ENCODE assay signal across 30 cellular contexts in genomic region chr4:4787421-4787820, GRCh38.
DNase-seq lines count a peak whose midpoint lies in the region; ATAC-seq and TF ChIP-seq lines count a peak whose summit lies in the region.
"Had no signal": no experiment of that assay in that cellular context is flagged by ENCODE, and none has a peak within 500 bp of the region (broad histone marks: within the 10 kb centered on the region; RNA-seq: fewer than 3 reads in every experiment).

No MANE protein-coding gene starts in this region.

- no peaks in the 10 kb centered on the region for H3K27me3 ChIP-seq in vagina
- H3K27me3 ChIP-seq: gastrocnemius medialis, transverse colon had no signal

- H3K27ac ChIP-seq in OCI-LY7 (ENCODE audit: low read depth, low read length, poor library complexity, severe bottlenecking): no peak overlapping the region
- H3K27ac ChIP-seq in vagina: no peak overlapping the region
- H3K27ac ChIP-seq: gastrocnemius medialis, transverse colon had no signal

- CTCF ChIA-PET in OCI-LY7 (lab: Charles Lee; ENCODE audit: unreplicated experiment): no interaction called here

- no peaks in the 10 kb centered on the region for H4K20me1 ChIP-seq in OCI-LY7 (ENCODE audit: insufficient read depth, low read length)

- H3K9me3 ChIP-seq in OCI-LY7 (ENCODE audit: low read length) (peaks cover 16% of the 10 kb centered on the region), vagina (no peaks in the 10 kb centered on the region)

- BruUV-seq in OCI-LY7 (replicated peaks; lab: Mats Ljungman, UMichigan): no TSS peak

- H3K4me3 ChIP-seq in OCI-LY7 (ENCODE audit: low read depth, low read length, poor library complexity, severe bottlenecking) (no peak overlapping the region), vagina (no peak overlapping the region)
- H3K4me3 ChIP-seq: gastrocnemius medialis, transverse colon had no signal

- no peak for TF ChIP-seq CTCF in OCI-LY7 (conservative IDR thresholded peaks at IDR 0.05; ENCODE audit: low read length)
- TF ChIP-seq CTCF in vagina (IDR thresholded peaks at IDR 0.05): no peak

- DNase-seq in CMK (ENCODE audit: low read depth) (peak; percentile 75), Kasumi-1 (lab: John Stamatoyannopoulos, UW) (peak; percentile 79 to 85), OCI-LY7 (ENCODE audit: low spot score) (peak; percentile 16), NCI-H524 (lab: John Stamatoyannopoulos, UW) (no peak), vagina (ENCODE audit: extremely low spot score in 2 of 2) (no peak), AG08395 (ENCODE audit: low spot score) (no peak)
- DNase-seq: activated B cell treated with CpG ODN at 0.5 μM for 24 hours; activated CD4-positive, alpha-beta T cell treated with anti-CD3 and anti-CD28 coated beads, Interleukin-2, amount 10 ng/mL, durations not matched to agents 7 days and 5 days; activated gamma-delta T cell treated with Interleukin-2 at 50 U/mL for 16 hours; activated naive CD8-positive, alpha-beta T cell treated with anti-CD3 and anti-CD28 coated beads, Interleukin-2, amount 10 ng/mL, durations not matched to agents 7 days and 5 days; activated T-cell treated with anti-CD3 and anti-CD28 coated beads, Interleukin-2, amount 50 U/mL, for 24 hours; aorta; CD8-positive, alpha-beta memory T cell; DMS 273 treated with DMSO at 0.1 percent for 48 hours; gastrocnemius medialis; hypothalamus; IMR-90; NCI-H1417 treated with DMSO at 0.1 percent for 48 hours; NCI-H2107; NCI-H774; occipital lobe; stimulated activated CD4-positive, alpha-beta T cell treated with anti-CD3 and anti-CD28 coated beads, Interleukin-4, amount 100 ng/mL, for 4 hours; transverse colon had no signal

- peaks cover 15% of the 10 kb centered on the region for H3K9me3 Mint-ChIP-seq in activated T-helper 17 cell treated with anti-CD3 and anti-CD28 coated beads, Interleukin-2, amount 50 U/mL, for 72 hours

- H3K36me3 Mint-ChIP-seq in activated T-helper 17 cell treated with anti-CD3 and anti-CD28 coated beads, Interleukin-2, amount 50 U/mL, for 72 hours (ENCODE audit: low read depth): no peaks in the 10 kb centered on the region

- H3K4me2 ChIP-seq in OCI-LY7 (ENCODE audit: low read length): no peak overlapping the region

- POLR2A ChIA-PET in OCI-LY7 (lab: Charles Lee): no interaction called here

- no peaks in the 10 kb centered on the region for H3K4me1 Mint-ChIP-seq in activated T-helper 17 cell treated with anti-CD3 and anti-CD28 coated beads, Interleukin-2, amount 50 U/mL, for 72 hours
- H3K4me1 Mint-ChIP-seq: activated CD4-positive, alpha-beta T cell treated with anti-CD3 and anti-CD28 coated beads, Interleukin-2, amount 10 ng/mL, durations not matched to agents 7 days and 5 days; activated naive CD8-positive, alpha-beta T cell treated with anti-CD3 and anti-CD28 coated beads, Interleukin-2, amount 10 ng/mL, durations not matched to agents 7 days and 5 days; CD8-positive, alpha-beta memory T cell had no signal

- no peaks in the 10 kb centered on the region for H3K9me2 ChIP-seq in OCI-LY7 (ENCODE audit: insufficient read depth, low read length)

- no peaks in the 10 kb centered on the region for H3K79me2 ChIP-seq in OCI-LY7 (ENCODE audit: insufficient read depth, low read depth, low read length)

- TF ChIP-seq POLR2A in vagina (IDR thresholded peaks at IDR 0.05): no peak

- peaks cover 2% of the 10 kb centered on the region for H3K27me3 Mint-ChIP-seq in activated T-helper 17 cell treated with anti-CD3 and anti-CD28 coated beads, Interleukin-2, amount 50 U/mL, for 72 hours
- H3K27me3 Mint-ChIP-seq: activated CD4-positive, alpha-beta T cell treated with anti-CD3 and anti-CD28 coated beads, Interleukin-2, amount 10 ng/mL, durations not matched to agents 7 days and 5 days; activated T-cell treated with anti-CD3 and anti-CD28 coated beads, Interleukin-2, amount 50 U/mL, for 24 hours; B cell had no signal

- peak; percentile 23 for ATAC-seq in activated T-helper 17 cell treated with anti-CD3 and anti-CD28 coated beads, Interleukin-2, amount 50 U/mL, for 72 hours (replicated peaks)
- no peak for ATAC-seq in GM18520 (IDR thresholded peaks at IDR 0.05; ENCODE audit: unreplicated experiment)
- ATAC-seq: gastrocnemius medialis; HCT116; natural killer cell treated with Interleukin-12 subunit alpha and Interleukin-12 subunit beta and Interleukin-15 and Interleukin-18, amount 100 ng/mL, for 72 hours; SK-N-SH treated with all-trans-retinoic acid at 6 μM for 48 hours had no signal

- H3K27ac Mint-ChIP-seq in activated T-helper 17 cell treated with anti-CD3 and anti-CD28 coated beads, Interleukin-2, amount 50 U/mL, for 72 hours: no peak overlapping the region
- H3K27ac Mint-ChIP-seq: activated B cell treated with CpG ODN at 0.5 μM for 24 hours; activated CD4-positive, alpha-beta T cell treated with anti-CD3 and anti-CD28 coated beads, Interleukin-2, amount 10 ng/mL, durations not matched to agents 7 days and 5 days; activated naive CD8-positive, alpha-beta T cell treated with anti-CD3 and anti-CD28 coated beads, Interleukin-2, amount 10 ng/mL, durations not matched to agents 7 days and 5 days; activated T-cell treated with anti-CD3 and anti-CD28 coated beads, Interleukin-2, amount 50 U/mL, for 24 hours; B cell; CD8-positive, alpha-beta memory T cell; natural killer cell treated with Interleukin-12 subunit alpha and Interleukin-12 subunit beta and Interleukin-15 and Interleukin-18, amount 100 ng/mL, for 72 hours; T-helper 2 cell treated with Interferon-gamma antibody and Interleukin-4, amounts not matched to agents 5 μg/mL and 100 μg/mL, for 36 hours had no signal

- intact Hi-C loops in OCI-LY7 (cut with micrococcal nuclease; ENCODE audit: unreplicated experiment): no loop called here
- intact Hi-C loops in vagina (cut with DNase I): no loop called here

- no peak overlapping the region for H3K4me3 Mint-ChIP-seq in activated T-helper 17 cell treated with anti-CD3 and anti-CD28 coated beads, Interleukin-2, amount 50 U/mL, for 72 hours
- H3K4me3 Mint-ChIP-seq: activated B cell treated with CpG ODN at 0.5 μM for 24 hours; activated CD4-positive, alpha-beta T cell treated with anti-CD3 and anti-CD28 coated beads, Interleukin-2, amount 10 ng/mL, durations not matched to agents 7 days and 5 days; activated naive CD8-positive, alpha-beta T cell treated with anti-CD3 and anti-CD28 coated beads, Interleukin-2, amount 10 ng/mL, durations not matched to agents 7 days and 5 days; activated T-cell treated with anti-CD3 and anti-CD28 coated beads, Interleukin-2, amount 50 U/mL, for 24 hours; B cell; CD8-positive, alpha-beta memory T cell; natural killer cell treated with Interleukin-12 subunit alpha and Interleukin-12 subunit beta and Interleukin-15 and Interleukin-18, amount 100 ng/mL, for 72 hours; T-helper 2 cell treated with Interferon-gamma antibody and Interleukin-4, amounts not matched to agents 5 μg/mL and 100 μg/mL, for 36 hours had no signal

- H2AFZ ChIP-seq in OCI-LY7 (ENCODE audit: low read length): no peak overlapping the region

- H3K4me1 ChIP-seq in OCI-LY7 (ENCODE audit: insufficient read depth, low read length, poor library complexity, severe bottlenecking) (no peaks in the 10 kb centered on the region), vagina (peaks cover 13% of the 10 kb centered on the region)
- H3K4me1 ChIP-seq: gastrocnemius medialis, transverse colon had no signal

- no peaks in the 10 kb centered on the region for H3K36me3 ChIP-seq in OCI-LY7 (ENCODE audit: insufficient read depth, low read length)
- no peaks in the 10 kb centered on the region for H3K36me3 ChIP-seq in vagina
- H3K36me3 ChIP-seq: gastrocnemius medialis, transverse colon had no signal

Comparison
In these comparisons a context has a peak if more than half of its experiments do, and no peak if none do; other contexts are left out.
1. DNase-seq: peak in CMK (single experiment), Kasumi-1 (2 of 2) and OCI-LY7 (single experiment); none in NCI-H524 (0 of 2), vagina (0 of 2) and AG08395 (single experiment).